In the genomic region with DNA sequence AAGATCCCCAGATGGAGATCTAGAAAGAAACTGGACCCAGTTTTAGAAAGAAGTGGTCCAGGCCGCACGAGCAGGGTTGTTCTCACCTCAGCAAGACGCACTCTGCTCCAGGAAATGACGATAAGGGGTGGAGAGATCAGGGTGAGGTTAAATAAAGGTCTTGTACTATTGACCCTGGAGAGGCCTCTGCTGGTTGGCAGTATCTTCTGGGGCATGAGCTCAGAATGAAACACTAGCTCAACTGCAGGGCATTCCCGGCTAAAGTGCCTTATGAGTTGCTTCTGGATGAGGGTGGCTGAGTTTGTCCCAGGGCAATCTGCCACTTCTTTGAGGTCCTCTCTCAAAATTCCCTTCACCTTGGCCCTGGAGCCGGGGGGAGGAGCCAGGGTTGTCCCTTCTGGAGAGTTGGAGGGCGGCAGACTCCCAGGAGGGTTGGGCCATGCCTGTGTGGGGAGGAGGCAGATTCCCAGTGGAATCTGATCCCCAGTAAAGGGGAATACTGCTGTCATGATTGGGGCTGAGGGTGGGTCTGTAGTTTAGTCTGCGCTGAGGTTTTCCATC, we compare ENCODE assay signal across 1 cellular context.
TF ChIP-seq lines count a peak whose summit lies in the region.

No MANE protein-coding gene starts in this region.

TF ChIP-seq in GM12878, 131 proteins besides CTCF, POLR2A, EP300 and RAD21:
- TF ChIP-seq NR2F1 (conservative IDR thresholded peaks at IDR 0.05) (peak; percentile 36; the same call in 1 of the 2 replicates), FOXK2 (IDR thresholded peaks at IDR 0.05) (no peak), NFXL1 (IDR thresholded peaks at IDR 0.05; ENCODE audit: borderline replicate concordance) (no peak), BHLHE40 (IDR thresholded peaks at IDR 0.05; ENCODE audit: borderline replicate concordance in 1 of 2, low read depth in 2 of 2, low read length in 1 of 2) (peak in 1 of 2 experiments; percentile 41; a peak in 1 of 4 replicates)
